ENCODE assay signal across 12 cellular contexts in the genomic region with DNA sequence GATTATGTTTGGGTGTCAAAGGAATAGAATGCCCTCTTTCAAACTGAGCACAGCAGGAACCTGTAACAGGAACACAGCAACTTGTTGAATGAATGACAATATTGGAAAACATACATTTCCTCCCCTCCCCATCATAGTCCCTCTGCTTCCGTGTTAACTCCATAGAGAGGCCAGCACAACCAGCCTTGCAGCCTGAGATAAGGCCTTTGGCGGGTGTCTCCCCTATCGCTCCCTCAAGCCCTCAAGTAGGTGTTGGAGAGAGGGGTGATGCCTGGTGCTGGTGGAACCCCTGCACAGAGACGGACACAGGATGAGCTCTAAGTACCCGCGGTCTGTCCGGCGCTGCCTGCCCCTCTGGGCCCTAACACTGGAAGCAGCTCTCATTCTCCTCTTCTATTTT. TPM values are rescaled to one million over a fixed set of nuclear protein-coding genes. Genes with fewer than 3 reads are reported as not detected.
"Had no signal": no experiment of that assay in that cellular context is flagged by ENCODE, and none has a peak within 500 bp of the region (broad histone marks: within the 10 kb centered on the region; RNA-seq: fewer than 3 reads in every experiment).

Gene RHD (plus strand): TSS at position 272 of the 400 bp plus-strand sequence. CDS start 39 bp downstream, at position 311.

RNA-seq across cellular contexts. Expression of gene RHD, which starts in this region (rescaled TPM):
- total RNA-seq: omental fat pad, osteocyte, pancreas, posterior vena cava, prostate gland, pulmonary artery endothelial cell, smooth muscle cell, suprapubic skin, transverse colon, upper lobe of right lung had no signal
- polyA plus RNA-seq: neural cell, pancreas, smooth muscle cell, urinary bladder had no signal
